ENCODE assay signal across 9 cellular contexts in genomic region chr7:4265056-4265455, GRCh38.
"Had no signal": no experiment of that assay in that cellular context is flagged by ENCODE, and none has a peak within 500 bp of the region (broad histone marks: within the 10 kb centered on the region; RNA-seq: fewer than 3 reads in every experiment).

No MANE protein-coding gene starts in this region.

- DNase-seq: activated CD4-positive, alpha-beta T cell treated with anti-CD3 and anti-CD28 coated beads for 4 hours; activated CD8-positive, alpha-beta T cell treated with anti-CD3 and anti-CD28 coated beads, Interleukin-2, amount 10 ng/mL, durations not matched to agents 7 days and 5 days; activated T-cell treated with anti-CD3 and anti-CD28 coated beads, Interleukin-2, amount 50 U/mL, for 1 hour; amygdala; glutamatergic neuron; left ventricle myocardium superior; T-helper 9 cell; tibial artery had no signal

- ATAC-seq: activated CD8-positive, alpha-beta T cell treated with anti-CD3 and anti-CD28 coated beads, Interleukin-2, amount 10 ng/mL, durations not matched to agents 7 days and 5 days; left ventricle myocardium superior; stimulated activated memory B cell treated with anti-CD40 and anti-IgM and Interleukin-4, amounts not matched to agents 10 μg/mL and 1 μg/mL and 100 μg/mL, for 72 hours had no signal
